ENCODE assay signal across 1 cellular context in the genomic region with DNA sequence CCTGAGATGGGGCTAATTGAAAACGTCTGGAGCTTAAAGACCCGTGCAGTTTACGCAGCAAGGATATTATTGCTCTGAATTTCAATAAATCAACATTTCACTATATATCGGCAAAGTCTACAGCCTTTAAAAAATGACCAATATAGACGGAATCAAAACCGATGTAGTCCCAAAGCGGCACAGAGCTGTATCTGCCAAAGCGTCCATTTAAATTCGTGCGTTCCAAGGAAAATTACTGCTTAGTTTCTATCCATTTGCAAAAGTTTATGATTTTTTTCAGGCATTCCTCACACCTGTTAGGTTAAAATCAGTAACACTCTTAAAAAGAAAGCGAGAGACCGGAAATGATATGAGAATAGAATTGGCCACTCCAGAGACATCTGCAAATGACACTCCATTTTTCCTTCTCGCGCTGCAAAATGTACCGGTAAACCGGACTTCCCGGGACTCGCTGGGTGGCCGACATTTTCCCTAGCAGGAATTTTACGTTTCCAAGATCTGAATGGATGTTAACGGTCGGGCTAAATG.
TF ChIP-seq lines count a peak whose summit lies in the region.

No MANE protein-coding gene starts in this region.

TF ChIP-seq in K562, 482 proteins besides CTCF, POLR2A, EP300 and RAD21 (continued from another document):
- no peak for TF ChIP-seq ELK1 (CRISPR knock-in tag; IDR thresholded peaks at IDR 0.05)
- no peak for TF ChIP-seq E2F5 (CRISPR knock-in tag; IDR thresholded peaks at IDR 0.05)
TF ChIP-seq in K562: peak in this region for 10.
